ENCODE assay signal across 9 cellular contexts in the genomic region with DNA sequence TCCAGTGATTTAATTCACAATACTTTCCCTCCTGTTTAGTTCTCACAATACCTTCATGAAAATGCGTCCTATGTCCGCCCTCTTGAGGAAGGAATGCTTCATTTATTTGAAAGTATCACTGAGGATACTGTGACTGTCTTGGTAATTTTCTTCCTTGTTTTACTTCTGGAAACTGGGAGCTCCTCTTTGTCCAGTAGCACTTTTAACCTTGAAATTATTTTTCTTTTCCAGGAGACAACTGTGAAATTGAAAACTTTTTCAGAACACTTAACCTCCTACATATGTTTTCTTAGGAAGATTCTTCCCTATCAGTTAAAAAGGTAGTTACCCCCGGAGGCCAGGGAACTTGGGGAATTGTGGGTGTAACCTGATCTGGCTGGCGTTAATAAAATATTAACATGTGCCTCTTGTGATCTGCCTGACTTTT. TPM values are rescaled to one million over a fixed set of nuclear protein-coding genes. Genes with fewer than 3 reads are reported as not detected.
DNase-seq lines count a peak whose midpoint lies in the region; ATAC-seq and TF ChIP-seq lines count a peak whose summit lies in the region.
"Had no signal": no experiment of that assay in that cellular context is flagged by ENCODE, and none has a peak within 500 bp of the region (broad histone marks: within the 10 kb centered on the region; RNA-seq: fewer than 3 reads in every experiment).

No MANE protein-coding gene starts in this region.

- peaks cover 6 to 10% of the 10 kb centered on the region in 2 experiments; a peak in 3 of 4 replicates for H3K36me3 ChIP-seq in HCT116 (ENCODE audit: control insufficient read depth in 1 of 2, insufficient read depth in 2 of 2, low read length in 2 of 2)
- peaks cover 0 to 34% (median 0%) of the 10 kb centered on the region in 3 donors for H3K36me3 ChIP-seq in Peyer's patch
- H3K36me3 ChIP-seq in ovary: no peaks in the 10 kb centered on the region

- ATAC-seq in HCT116 (peak; percentile 91), HG03175 (IDR thresholded peaks at IDR 0.05; ENCODE audit: unreplicated experiment) (no peak)

- 0 out of 2 replicates have a peak, but pooled peaks cover 2% of the 10 kb centered on the region for H4K20me1 ChIP-seq in HCT116 (ENCODE audit: insufficient read depth)

- peak; percentile 45 for DNase-seq in HCT116 (ENCODE audit: low read depth, low spot score)
- no peak for DNase-seq in Peyer's patch
- peak; percentile 85 for DNase-seq in fibroblast of the aortic adventitia (ENCODE audit: low read depth)
- DNase-seq in ovary: peak in 1 of 5 donors; percentile 32
- no peak for DNase-seq in activated CD4-positive, alpha-beta T cell treated with anti-CD3 and anti-CD28 coated beads, Interleukin-2, amount 50 U/mL, for 4 hours
- DNase-seq in posterior cingulate gyrus: no peak
- DNase-seq in activated effector memory CD4-positive, alpha-beta T cell treated with Interleukin-2 at 50 U/mL for 16 hours: no peak

- BruUV-seq in HCT116 (replicated peaks; lab: Mats Ljungman, UMichigan): no TSS peak

- H3K79me2 ChIP-seq in HCT116 (ENCODE audit: insufficient read depth, low read length): no peaks in the 10 kb centered on the region

- H2AFZ ChIP-seq in HCT116 (ENCODE audit: low read depth, low read length, poor library complexity, severe bottlenecking): no peak overlapping the region

- no peak for TF ChIP-seq EP300 in ovary (IDR thresholded peaks at IDR 0.05)

- H3K27me3 ChIP-seq in HCT116 (ENCODE audit: insufficient read depth, low read length): no peaks in the 10 kb centered on the region
- no peaks in the 10 kb centered on the region for H3K27me3 ChIP-seq in Peyer's patch
- H3K27me3 ChIP-seq in ovary: peaks cover 2% of the 10 kb centered on the region
- H3K27me3 ChIP-seq: SJSA1 had no signal

- TF ChIP-seq POLR2A in HCT116 (IDR thresholded peaks at IDR 0.05; ENCODE audit: borderline replicate concordance, extremely low read depth, insufficient read depth, insufficient read length) (no peak), Peyer's patch (IDR thresholded peaks at IDR 0.05) (no peak), ovary (IDR thresholded peaks at IDR 0.05) (no peak)

- 5 to 17% (median 9%) methylated on average over 4 of the region's 4 CpGs for WGBS in ovary, 3 donors

- H3K4me2 ChIP-seq in HCT116 (ENCODE audit: low read length): peak overlapping the region; percentile 4; the same call in 1 of the 2 replicates

- H3K4me1 ChIP-seq in HCT116 (ENCODE audit: control insufficient read depth in 1 of 2, insufficient read depth in 2 of 2, low read length in 2 of 2): peaks cover 4 to 5% of the 10 kb centered on the region in 2 experiments
- H3K4me1 ChIP-seq in Peyer's patch: no peaks in the 10 kb centered on the region
- H3K4me1 ChIP-seq in ovary (ENCODE audit: insufficient read depth): peaks cover 5% of the 10 kb centered on the region
- H3K4me1 ChIP-seq: SJSA1 had no signal

- CTCF ChIA-PET in HCT116 (lab: Charles Lee): interaction anchor here (0.9 to 2.3 kb wide), 8 partner anchors 10 to 118 kb away, joined by 3 to 11 read pairs (median 4); no protein-coding TSS in a partner anchor

- H3K9me2 ChIP-seq in HCT116 (ENCODE audit: insufficient read depth): no peaks in the 10 kb centered on the region

- TF ChIP-seq RAD21 in HCT116 (IDR thresholded peaks at IDR 0.05; ENCODE audit: low read depth): peak; percentile 64

- H3K9me3 ChIP-seq in HCT116 (ENCODE audit: control insufficient read depth in 1 of 2, insufficient read depth in 1 of 2, low read depth in 1 of 2, low read length in 2 of 2) (no peaks in the 10 kb centered on the region), Peyer's patch (no peaks in the 10 kb centered on the region), ovary (no peaks in the 10 kb centered on the region)
- H3K9me3 ChIP-seq: SJSA1 had no signal

- intact Hi-C loops in HCT116 (cut with micrococcal nuclease): no loop called here
- intact Hi-C loops in ovary (cut with DNase I): loop anchor here in 2 of 4 donors (5.0 to 10.0 kb wide), 3 partner anchors 54 to 116 kb away; no protein-coding TSS in a partner anchor
- intact Hi-C loops in posterior cingulate gyrus (cut with DNase I): no loop called here

- no peak overlapping the region for H3K27ac ChIP-seq in HCT116 (ENCODE audit: low read depth, low read length)
- no peak overlapping the region for H3K27ac ChIP-seq in Peyer's patch
- H3K27ac ChIP-seq in ovary: peak overlapping the region in 1 of 2 donors; percentile 55
- H3K27ac ChIP-seq: SJSA1 had no signal

- POLR2A ChIA-PET in HCT116 (lab: Charles Lee): no interaction called here

- no peak overlapping the region for H3K9ac ChIP-seq in HCT116 (ENCODE audit: low read length)

- TF ChIP-seq CTCF in HCT116 (IDR thresholded peaks at IDR 0.05 in 2 of 3, conservative IDR thresholded peaks at IDR 0.05 in 1 of 3; ENCODE audit: borderline replicate concordance in 1 of 3, insufficient read depth in 1 of 3, low read depth in 2 of 3, low read length in 2 of 3) (peak; percentile 51 to 85 (median 59); a peak in 5 of 6 replicates), Peyer's patch (IDR thresholded peaks at IDR 0.05) (peak in 5 of 6 experiments; percentile 28 to 93 (median 77)), fibroblast of the aortic adventitia (IDR thresholded peaks at IDR 0.05; ENCODE audit: insufficient read depth, low read length) (peak; percentile 57), ovary (IDR thresholded peaks at IDR 0.05) (peak; percentile 57 to 87 (median 86))

- H3K4me3 ChIP-seq in HCT116 (replicated peaks in 1 of 2; ENCODE audit: low read depth in 1 of 2, low read length in 2 of 2): no peak overlapping the region
- H3K4me3 ChIP-seq in Peyer's patch: no peak overlapping the region
- no peak overlapping the region for H3K4me3 ChIP-seq in fibroblast of the aortic adventitia (ENCODE audit: low read depth, low read length)
- no peak overlapping the region for H3K4me3 ChIP-seq in ovary
- H3K4me3 ChIP-seq: SJSA1 had no signal

- RAD21 ChIA-PET in HCT116 (lab: Charles Lee; ENCODE audit: low non-redundant PET in 1 of 2, low total read pairs in 2 of 2, uncharacterized antibody in 2 of 2, unreplicated experiment in 2 of 2): no interaction called here

TF ChIP-seq in HCT116, 20 proteins besides CTCF, POLR2A, EP300 and RAD21:
- TF ChIP-seq CBX3 (IDR thresholded peaks at IDR 0.05; ENCODE audit: low read depth) (0 out of 2 replicates have a peak, but pooled peaks have one; percentile 32), SIN3A (IDR thresholded peaks at IDR 0.05; ENCODE audit: low read depth) (no peak)

RNA-seq across cellular contexts. Expression of a gene that starts 30.5 kb away (rescaled TPM):
- total RNA-seq in HCT116 (2021; ENCODE audit: unreplicated experiment): 21.0 TPM
- polyA plus RNA-seq in HCT116 (2012): 9.0 and 11.8 TPM in 2 replicates
- 100 to 1,000 TPM in 1 of 4 donors, 10 to 100 TPM in 3; 36.7 to 101 (median 37.8) TPM for total RNA-seq in Peyer's patch
- total RNA-seq in fibroblast of the aortic adventitia (ENCODE audit: low replicate concordance): 21.9 and 52.3 TPM in 2 replicates
- total RNA-seq in ovary: 10 to 100 TPM; 24.4 to 37.2 (median 30.6) TPM
- 10 to 100 TPM; 22.2 to 31.2 TPM for polyA plus RNA-seq in ovary

RNA-seq across cellular contexts. Expression of a gene that starts 58.9 kb away (rescaled TPM):
- total RNA-seq in HCT116 (2021; ENCODE audit: unreplicated experiment) (1.4 TPM), Peyer's patch (10 to 100 TPM in 1 of 4 donors, 1 to 10 TPM in 3; 3.9 to 22.3 (median 7.1) TPM), fibroblast of the aortic adventitia (ENCODE audit: low replicate concordance) (24.6 and 79.9 TPM in 2 replicates), ovary (10 to 100 TPM; 17.7 to 52.5 (median 38.0) TPM)
- 0.43 and 0.55 TPM in 2 replicates for polyA plus RNA-seq in HCT116 (2012)
- polyA plus RNA-seq in ovary: 10 to 100 TPM; 26.5 to 46.0 TPM

Comparison
In these comparisons a context has a peak if more than half of its experiments do, and no peak if none do; other contexts are left out.
1. DNase-seq: peak in HCT116 (single experiment) and fibroblast of the aortic adventitia (single experiment); none in Peyer's patch (0 of 3), activated CD4-positive, alpha-beta T cell treated with anti-CD3 and anti-CD28 coated beads, Interleukin-2, amount 50 U/mL, for 4 hours (0 of 2), posterior cingulate gyrus (0 of 10) and activated effector memory CD4-positive, alpha-beta T cell treated with Interleukin-2 at 50 U/mL for 16 hours (single experiment).
2. Peak in every context shown above with its lines, with median percentiles within 50 percentile points of each other: CTCF ChIP-seq.